ENCODE assay signal across 23 cellular contexts in the genomic region with DNA sequence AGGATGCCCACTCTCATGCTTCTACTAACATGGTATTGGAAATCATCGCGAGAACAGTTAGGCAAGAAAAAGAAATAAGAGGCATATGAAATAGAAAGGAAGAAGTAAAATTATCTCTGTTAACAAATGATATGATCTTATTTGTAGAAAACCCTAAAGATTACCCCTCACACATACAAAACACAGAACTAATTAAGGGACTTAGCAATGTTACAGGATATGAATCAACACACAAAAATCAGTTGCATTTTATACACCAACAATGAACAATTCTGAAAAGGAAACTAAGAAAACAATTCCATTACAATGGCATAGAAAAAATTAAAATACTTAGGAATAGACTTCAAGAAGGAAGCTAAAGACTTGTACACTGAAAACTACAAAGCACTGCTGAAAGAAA. TPM values are rescaled to one million over a fixed set of nuclear protein-coding genes. Genes with fewer than 3 reads are reported as not detected.
A peak's percentile ranks its signal among the peaks of the same experiment; 100 is the strongest.
DNase-seq lines count a peak whose midpoint lies in the region; ATAC-seq, FAIRE-seq and TF ChIP-seq lines count a peak whose summit lies in the region.
"Had no signal": no experiment of that assay in that cellular context is flagged by ENCODE, and none has a peak within 500 bp of the region (broad histone marks: within the 10 kb centered on the region; RNA-seq: fewer than 3 reads in every experiment).

No MANE protein-coding gene starts in this region.

- H3K4me3 ChIP-seq in keratinocyte (ENCODE audit: control insufficient read depth in 2 of 3, extremely low read depth in 1 of 3, insufficient read depth in 2 of 3, low read depth in 1 of 3, low read length in 3 of 3): no peak overlapping the region
- H3K4me3 ChIP-seq: Peyer's patch, SJCRH30 had no signal

- intact Hi-C loops in natural killer cell (cut with micrococcal nuclease): no loop called here

- peak overlapping the region; percentile 22 for H3K27ac ChIP-seq in keratinocyte (ENCODE audit: control insufficient read depth, insufficient read depth, low read length)
- H3K27ac ChIP-seq: C4-2B, KMS-11, Peyer's patch, SJCRH30 had no signal

- H3K36me3 ChIP-seq in keratinocyte (ENCODE audit: control insufficient read depth in 2 of 2, extremely low read depth in 1 of 2, insufficient read depth in 2 of 2, low read length in 2 of 2): peaks cover 0 to 4% of the 10 kb centered on the region in 2 experiments
- H3K36me3 ChIP-seq: Peyer's patch, SJCRH30 had no signal

- no peaks in the 10 kb centered on the region for H3K9me1 ChIP-seq in keratinocyte (ENCODE audit: control insufficient read depth, extremely low read depth, insufficient read depth, low read length)

- no peaks in the 10 kb centered on the region for H3K9me3 ChIP-seq in keratinocyte (ENCODE audit: control insufficient read depth, low read depth, low read length)
- H3K9me3 ChIP-seq: Peyer's patch, SJCRH30 had no signal

- H3K27me3 Mint-ChIP-seq in HFFc6 (ENCODE audit: insufficient read depth) (peaks cover 2% of the 10 kb centered on the region; the same call in 1 of the 2 replicates), natural killer cell (ENCODE audit: low read depth in 2 of 2) (peaks cover 0 to 8% of the 10 kb centered on the region in 2 donors)

- dilution Hi-C loops in keratinocyte (cut with MboI; ENCODE audit: extremely low pct_ligation_motif_present, low sequenced_read_pairs): no loop called here

- peaks cover 8% of the 10 kb centered on the region for H3K79me2 ChIP-seq in keratinocyte (ENCODE audit: control insufficient read depth, insufficient read depth, low read length)

- H4K20me1 ChIP-seq in keratinocyte (ENCODE audit: control insufficient read depth, extremely low read depth, insufficient read depth, low read length): no peaks in the 10 kb centered on the region

- ATAC-seq in natural killer cell (no peak), GM21360 (IDR thresholded peaks at IDR 0.05; ENCODE audit: unreplicated experiment) (no peak)

- peaks cover 21% of the 10 kb centered on the region for H3K36me3 Mint-ChIP-seq in HFFc6 (ENCODE audit: low read depth)
- no peaks in the 10 kb centered on the region for H3K36me3 Mint-ChIP-seq in natural killer cell

- DNase-seq in EH (ENCODE audit: low read depth) (peak; percentile 47), HFFc6 (no peak), dermis blood vessel endothelial cell (peak; percentile 81), keratinocyte (ENCODE audit: low read depth, low spot score) (no peak), natural killer cell (no peak), pons (ENCODE audit: low spot score) (no peak)
- no peak for DNase-seq in stimulated activated CD4-positive, alpha-beta T cell treated with anti-CD3 and anti-CD28 coated beads, Interleukin-15, amount 100 ng/mL, for 24 hours
- DNase-seq: DMS53; EL; H7; IMR-90; NCI-H1105; NCI-H146; NCI-H2029; NCI-H226; NCI-H510A treated with DMSO at 0.1 percent for 48 hours; NCI-H748 treated with DMSO at 0.1 percent for 48 hours; NK-92 treated with Interleukin-12 subunit alpha and Interleukin-12 subunit beta, amount 100 ng/mL, for 24 hours; Peyer's patch; SJCRH30 had no signal

- H3K27me3 ChIP-seq in keratinocyte (ENCODE audit: control insufficient read depth, extremely low read depth, insufficient read depth, low read length): no peaks in the 10 kb centered on the region
- H3K27me3 ChIP-seq: Peyer's patch, SJCRH30 had no signal

- H3K9me3 Mint-ChIP-seq in HFFc6 (no peaks in the 10 kb centered on the region), natural killer cell (peaks cover 0 to 2% of the 10 kb centered on the region in 2 donors)

- H3K27ac Mint-ChIP-seq in HFFc6: peak overlapping the region; percentile 62
- H3K27ac Mint-ChIP-seq in natural killer cell: no peak overlapping the region

- H2AFZ ChIP-seq in keratinocyte (ENCODE audit: control insufficient read depth, low read length): no peak overlapping the region

- H3K4me1 ChIP-seq in keratinocyte (ENCODE audit: control insufficient read depth, extremely low read depth, insufficient read depth, low read length): peaks cover 27% of the 10 kb centered on the region
- H3K4me1 ChIP-seq: SJCRH30 had no signal

- peak overlapping the region; percentile 33 for H3K4me2 ChIP-seq in keratinocyte (ENCODE audit: control insufficient read depth, extremely low read depth, insufficient read depth, low read depth, low read length)
- H3K4me2 ChIP-seq: KMS-11 had no signal

- H3K4me3 Mint-ChIP-seq in HFFc6: peak overlapping the region; percentile 29
- H3K4me3 Mint-ChIP-seq in natural killer cell: no peak overlapping the region

- H3K4me1 Mint-ChIP-seq in HFFc6 (ENCODE audit: low read depth): peaks cover 61% of the 10 kb centered on the region
- H3K4me1 Mint-ChIP-seq in natural killer cell: no peaks in the 10 kb centered on the region

- no peak for FAIRE-seq in keratinocyte (lab: Jason Lieb, UNC)

- H3K9ac ChIP-seq in keratinocyte (ENCODE audit: control insufficient read depth, extremely low read depth, insufficient read depth, low read length): no peak overlapping the region
- H3K9ac ChIP-seq: KMS-11 had no signal

- TF ChIP-seq CTCF in HFFc6 (IDR thresholded peaks at IDR 0.05): no peak
- TF ChIP-seq CTCF in keratinocyte (optimal IDR thresholded peaks at IDR 0.05 in 1 of 3, IDR thresholded peaks at IDR 0.05 in 1 of 3, conservative IDR thresholded peaks at IDR 0.05 in 1 of 3; ENCODE audit: extremely low read depth in 1 of 3, insufficient read depth in 2 of 3, low read length in 3 of 3): no peak
- TF ChIP-seq CTCF in natural killer cell (IDR thresholded peaks at IDR 0.05): no peak

RNA-seq across cellular contexts. Expression of a gene that starts 2.7 kb away (rescaled TPM):
- under 1 TPM in 3 of 6 experiments, not detected in 3; 0.19 to 0.38 (median 0.25) TPM for total RNA-seq in HFFc6 (2021; fragmentation: NEBNext Ultra II Directional; extraction: Animal tissue kit (Norgen Biotek cat#: 25700))
- total RNA-seq in dermis blood vessel endothelial cell: 0.70 and 1.7 TPM in 2 replicates
- polyA plus RNA-seq in keratinocyte: 39.4 to 82.8 TPM (median 70.5 TPM) in 3 replicates
- polyA plus RNA-seq in keratinocyte (2011; ENCODE audit: low read depth): 194 TPM
- 61.1 and 89.4 TPM in 2 replicates for polyA plus RNA-seq in keratinocyte (2011; cell fraction: cytosol; rRNA removed)
- 91.4 and 118 TPM in 2 replicates for polyA plus RNA-seq in keratinocyte (2011; cell fraction: nucleus; rRNA removed)
- 30.0 and 146 TPM in 2 replicates for polyA plus RNA-seq in keratinocyte (2012; ENCODE audit: low replicate concordance)
- 0.95 to 36.4 TPM (median 32.8 TPM) in 3 replicates for polyA minus RNA-seq in keratinocyte
- 17.6 TPM for polyA minus RNA-seq in keratinocyte (2011; cell fraction: cytosol; rRNA and poly(A)+ RNA removed)
- polyA minus RNA-seq in keratinocyte (2011; cell fraction: nucleus; rRNA and poly(A)+ RNA removed): 15.3 and 31.8 TPM in 2 replicates
- under 1 TPM in 1 of 3 donors, not detected in 2; 0.60 TPM for total RNA-seq in natural killer cell
- total RNA-seq: SJCRH30 had no signal

RNA-seq across cellular contexts. Expression of a gene that starts 54.9 kb away (rescaled TPM):
- 10 to 100 TPM; 22.3 to 36.1 (median 27.5) TPM for total RNA-seq in HFFc6 (2021; fragmentation: NEBNext Ultra II Directional; extraction: Animal tissue kit (Norgen Biotek cat#: 25700))
- 23.9 and 37.6 TPM in 2 replicates for total RNA-seq in dermis blood vessel endothelial cell
- polyA plus RNA-seq in keratinocyte: 34.2 to 54.4 TPM (median 45.6 TPM) in 3 replicates
- 25.8 TPM for polyA plus RNA-seq in keratinocyte (2011; ENCODE audit: low read depth)
- 10.9 and 27.6 TPM in 2 replicates for polyA plus RNA-seq in keratinocyte (2011; cell fraction: cytosol; rRNA removed)
- polyA plus RNA-seq in keratinocyte (2011; cell fraction: nucleus; rRNA removed): 46.1 and 58.3 TPM in 2 replicates
- polyA plus RNA-seq in keratinocyte (2012; ENCODE audit: low replicate concordance): 23.6 and 46.0 TPM in 2 replicates
- 19.9 to 31.9 TPM (median 22.2 TPM) in 3 replicates for polyA minus RNA-seq in keratinocyte
- 29.7 TPM for polyA minus RNA-seq in keratinocyte (2011; cell fraction: cytosol; rRNA and poly(A)+ RNA removed)
- 65.9 and 91.0 TPM in 2 replicates for polyA minus RNA-seq in keratinocyte (2011; cell fraction: nucleus; rRNA and poly(A)+ RNA removed)
- 10 to 100 TPM in 1 of 3 donors, 1 to 10 TPM in 2; 1.6 to 23.5 (median 3.1) TPM for total RNA-seq in natural killer cell

Comparison
In these comparisons a context has a peak if more than half of its experiments do, and no peak if none do; other contexts are left out.
1. DNase-seq: peak in EH (single experiment) and dermis blood vessel endothelial cell (single experiment); none in HFFc6 (single experiment), keratinocyte (single experiment), natural killer cell (single experiment), stimulated activated CD4-positive, alpha-beta T cell treated with anti-CD3 and anti-CD28 coated beads, Interleukin-15, amount 100 ng/mL, for 24 hours (single experiment) and pons (single experiment).